Comparison of ENCODE assay signal across 12 cellular contexts in the genomic region with DNA sequence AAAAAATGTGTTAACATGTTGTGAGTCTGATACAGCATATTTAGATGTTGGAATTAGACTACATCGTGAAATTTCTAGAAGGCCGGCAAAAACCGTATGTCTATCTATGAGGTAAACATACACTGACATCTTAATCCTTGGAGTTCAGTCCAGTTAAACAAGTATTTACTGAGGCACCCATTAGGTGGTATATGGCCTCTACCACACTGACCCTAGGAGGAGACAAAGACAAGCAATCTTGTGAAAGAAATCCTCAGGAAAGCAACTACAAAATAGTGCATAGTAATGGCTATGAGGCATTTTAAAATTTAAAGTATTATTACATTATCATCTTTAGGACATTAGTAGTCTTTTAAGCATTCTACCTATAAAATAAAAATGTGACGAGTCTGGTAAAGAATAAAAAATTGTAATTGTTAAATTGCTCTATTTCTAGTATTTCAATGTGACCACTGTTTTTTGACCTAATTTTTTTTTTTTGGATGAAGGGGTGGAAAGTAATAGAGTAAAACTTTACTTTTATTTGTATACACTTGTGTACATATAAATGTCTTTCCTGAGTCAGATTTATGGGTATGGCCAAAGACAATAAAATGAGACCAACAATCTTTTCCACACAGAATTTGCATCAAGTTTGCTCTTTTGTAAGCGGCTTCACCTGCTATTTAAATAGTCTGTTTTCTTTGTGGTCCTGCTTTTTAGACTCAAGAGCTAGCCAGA. TPM values are rescaled to one million over a fixed set of nuclear protein-coding genes. Genes with fewer than 3 reads are reported as not detected.
DNase-seq lines count a peak whose midpoint lies in the region; ATAC-seq, FAIRE-seq and TF ChIP-seq lines count a peak whose summit lies in the region.
"Had no signal": no experiment of that assay in that cellular context is flagged by ENCODE, and none has a peak within 500 bp of the region (broad histone marks: within the 10 kb centered on the region; RNA-seq: fewer than 3 reads in every experiment).

No MANE protein-coding gene starts in this region.

- no peak overlapping the region for H3K4me3 Mint-ChIP-seq in H9
- H3K4me3 Mint-ChIP-seq: mesothelial cell of epicardium had no signal

- peaks cover 8 to 28% (median 17%) of the 10 kb centered on the region in 3 experiments for H3K36me3 Mint-ChIP-seq in H9 (ENCODE audit: insufficient read depth in 1 of 3, low read depth in 3 of 3)

- H2BK120ac ChIP-seq in H9 (ENCODE audit: low read depth, low read length, poor library complexity, severe bottlenecking): no peak overlapping the region

- no peaks in the 10 kb centered on the region for H4K20me1 ChIP-seq in H9 (ENCODE audit: control insufficient read depth, insufficient read depth, insufficient read length)
- no peaks in the 10 kb centered on the region for H4K20me1 ChIP-seq in GM12878 (ENCODE audit: control insufficient read depth, insufficient read depth)

- peak overlapping the region; percentile 27 to 96 (median 65); a peak in 5 of 7 replicates for H3K27ac Mint-ChIP-seq in H9
- H3K27ac Mint-ChIP-seq: mesothelial cell of epicardium had no signal

- ATAC-seq in GM12878 (no peak), HG03135 (IDR thresholded peaks at IDR 0.05; ENCODE audit: unreplicated experiment) (no peak), HG02759 (IDR thresholded peaks at IDR 0.05; ENCODE audit: unreplicated experiment) (no peak)

- H3K9me3 ChIP-seq in H9 (ENCODE audit: control insufficient read depth, low read depth, low read length) (no peaks in the 10 kb centered on the region), GM12878 (replicated peaks; ENCODE audit: control insufficient read depth, insufficient read depth, low read length) (no peaks in the 10 kb centered on the region)

- no CpG with 5 or more reads among the region's 5 CpGs for WGBS in H9 (ENCODE audit: extremely low coverage, insufficient read length, low lambda C conversion rate)
- WGBS in GM12878 (ENCODE audit: insufficient coverage, insufficient replicate concordance, low lambda C conversion rate, missing lambda C conversion rate): 92% methylated on average over 5 of the region's 5 CpGs

- no peak overlapping the region for H2BK15ac ChIP-seq in H9 (ENCODE audit: low read depth, low read length)

- RAD21 ChIA-PET in GM12878 (lab: Charles Lee; ENCODE audit: unreplicated experiment): no interaction called here

- H3K36me3 ChIP-seq in GM12878 (ENCODE audit: control insufficient read depth in 2 of 2, insufficient read depth in 2 of 2, low read length in 1 of 2) (no peaks in the 10 kb centered on the region), kidney epithelial cell (ENCODE audit: control insufficient read depth, insufficient read depth, low read length) (no peaks in the 10 kb centered on the region)

- H3K27me3 ChIP-seq in H9 (ENCODE audit: insufficient read depth, low read length) (no peaks in the 10 kb centered on the region), GM12878 (replicated peaks in 1 of 2; ENCODE audit: control insufficient read depth in 2 of 2, insufficient read depth in 2 of 2, low read length in 1 of 2) (no peaks in the 10 kb centered on the region), kidney epithelial cell (ENCODE audit: control insufficient read depth, insufficient read depth, low read length) (no peaks in the 10 kb centered on the region)

- H3K14ac ChIP-seq in H9 (ENCODE audit: insufficient read depth, low read length): no peak overlapping the region

- SMC1A ChIA-PET in GM12878 (lab: Charles Lee; ENCODE audit: uncharacterized antibody, unreplicated experiment): interaction anchor here (1.4 to 2.6 kb wide), 2 partner anchors 11 to 12 kb away, joined by 4 to 6 read pairs; no protein-coding TSS in a partner anchor

- H4K91ac ChIP-seq in H9 (ENCODE audit: insufficient read length, low read depth, low read length): no peak overlapping the region

- no peak for TF ChIP-seq EP300 in GM12878 (IDR thresholded peaks at IDR 0.05; ENCODE audit: borderline replicate concordance in 1 of 2, control insufficient read depth in 1 of 2, low read depth in 2 of 2, low read length in 2 of 2)

- no peak overlapping the region for H3K4ac ChIP-seq in H9 (ENCODE audit: low read depth, low read length)

- no peak overlapping the region for H3K4me3 ChIP-seq in GM12878
- no peak overlapping the region for H3K4me3 ChIP-seq in kidney epithelial cell (ENCODE audit: low read depth, low read length)
- H3K4me3 ChIP-seq: skin epidermis had no signal

- TF ChIP-seq POLR2A in GM12878 (IDR thresholded peaks at IDR 0.05; ENCODE audit: low read depth, low read length): no peak

- H3K56ac ChIP-seq in H9 (ENCODE audit: insufficient read length, low read depth, low read length): no peak overlapping the region

- intact Hi-C loops in GM12878 (cut with micrococcal nuclease; ENCODE audit: unreplicated experiment): loop anchor here (10.0 kb wide), 1 partner anchor 298 kb away; no protein-coding TSS in a partner anchor

- H2BK12ac ChIP-seq in H9 (ENCODE audit: insufficient read length, low read depth, low read length): no peak overlapping the region

- FAIRE-seq in GM12878 (lab: Jason Lieb, UNC): no peak

- H2AK5ac ChIP-seq in H9 (ENCODE audit: insufficient read length, low read length): no peak overlapping the region

- no peaks in the 10 kb centered on the region for H3K27me3 Mint-ChIP-seq in H9 (ENCODE audit: low read depth)

- H2BK20ac ChIP-seq in H9 (ENCODE audit: low read depth, low read length, poor library complexity, severe bottlenecking): no peak overlapping the region

- no peak overlapping the region for H4K8ac ChIP-seq in H9 (replicated peaks; ENCODE audit: insufficient read length, low read depth, low read length)

- no peak overlapping the region for H4K5ac ChIP-seq in H9 (ENCODE audit: insufficient read length, low read depth, low read length)

- H3K4me1 ChIP-seq in H9 (ENCODE audit: insufficient read depth, low read length): no peaks in the 10 kb centered on the region; the same call in 1 of the 2 replicates
- H3K4me1 ChIP-seq in GM12878 (ENCODE audit: control insufficient read depth, insufficient read depth, low read length): peaks cover 11% of the 10 kb centered on the region

- no peak; the same call in 2 of the 3 replicates for TF ChIP-seq CTCF in H9 (conservative IDR thresholded peaks at IDR 0.05)
- no peak; a peak in 1 of 6 replicates for TF ChIP-seq CTCF in GM12878 (IDR thresholded peaks at IDR 0.05 in 2 of 3, conservative IDR thresholded peaks at IDR 0.05 in 1 of 3; ENCODE audit: control insufficient read depth in 2 of 3, extremely low read depth in 1 of 3, insufficient read depth in 1 of 3, low read depth in 3 of 3, low read length in 3 of 3)
- peak; percentile 4 for TF ChIP-seq CTCF in kidney epithelial cell (IDR thresholded peaks at IDR 0.05; ENCODE audit: insufficient read depth, low read length, poor library complexity, severe bottlenecking)

- H3K9me3 Mint-ChIP-seq in H9: peaks cover 11 to 13% of the 10 kb centered on the region in 2 experiments; a peak in 4 of 5 replicates

- H3K9ac ChIP-seq in H9 (ENCODE audit: extremely low read depth, insufficient read length, low read length) (no peak overlapping the region), GM12878 (ENCODE audit: control insufficient read depth, insufficient read depth, low read length) (no peak overlapping the region)

- CTCF ChIA-PET in GM12878 (lab: Yijun Ruan, JAX): interaction anchor here (1.1 to 1.4 kb wide), 2 partner anchors 50 to 79 kb away, joined by 3 to 4 read pairs; no protein-coding TSS in a partner anchor

- no TSS peak for BruUV-seq in GM12878 (replicated peaks; lab: Mats Ljungman, UMichigan)

- H3K18ac ChIP-seq in H9 (ENCODE audit: insufficient read length, low read depth, low read length): no peak overlapping the region

- POLR2A ChIA-PET in GM12878 (lab: Charles Lee): no interaction called here

- no peak overlapping the region for H2BK5ac ChIP-seq in H9 (ENCODE audit: insufficient read length, low read length)

- H3K23me2 ChIP-seq in H9 (ENCODE audit: insufficient read length, low read depth, low read length, poor library complexity, severe bottlenecking): no peaks in the 10 kb centered on the region

- no peak overlapping the region for H3K4me2 ChIP-seq in H9 (ENCODE audit: insufficient read depth, insufficient read length, low read length)
- H3K4me2 ChIP-seq in GM12878 (ENCODE audit: control insufficient read depth, insufficient read depth): no peak overlapping the region

- DNase-seq in ACHN (peak; percentile 11), H9 (no peak), GM12878 (ENCODE audit: low read depth, low spot score) (no peak), kidney epithelial cell (ENCODE audit: low read depth) (no peak), GM19238 (ENCODE audit: insufficient read length, low spot score) (no peak), amniotic stem cell (lab: John Stamatoyannopoulos, UW) (no peak)
- DNase-seq: KBM-7 had no signal

- no peaks in the 10 kb centered on the region for H3K79me1 ChIP-seq in H9 (ENCODE audit: insufficient read depth, low read depth, low read length, poor library complexity, severe bottlenecking)

- H3K27ac ChIP-seq in H9 (ENCODE audit: insufficient read length, low read depth, low read length): no peak overlapping the region
- no peak overlapping the region for H3K27ac ChIP-seq in GM12878 (ENCODE audit: control insufficient read depth, insufficient read depth)
- H3K27ac ChIP-seq: C4-2B, skin epidermis had no signal

- no peak overlapping the region for H3K23ac ChIP-seq in H9 (ENCODE audit: insufficient read length, low read depth, low read length)

- H2AFZ ChIP-seq in H9 (ENCODE audit: low read length) (no peak overlapping the region), GM12878 (ENCODE audit: control insufficient read depth, low read depth, low read length) (no peak overlapping the region)

- H3K79me2 ChIP-seq in H9 (ENCODE audit: insufficient read depth, low read length) (no peaks in the 10 kb centered on the region), GM12878 (ENCODE audit: control insufficient read depth, insufficient read depth, low read length) (no peaks in the 10 kb centered on the region)

- H3T11ph ChIP-seq in H9 (ENCODE audit: low read length): no peak overlapping the region

- in situ Hi-C loops in ACHN (cut with HindIII; ENCODE audit: low pct_ligation_motif_present, low pct_unique_long_range_greater_than_20kb, low sequenced_read_pairs) (no loop called here), GM12878 (cut with MboI) (no loop called here)

- 0 out of 2 replicates have a peak, but pooled peaks have one; percentile 20 for TF ChIP-seq RAD21 in GM12878 (IDR thresholded peaks at IDR 0.05; ENCODE audit: insufficient read depth, low read depth, low read length)

- H3K4me1 Mint-ChIP-seq in H9: peaks cover 11 to 16% of the 10 kb centered on the region in 2 experiments

RNA-seq across cellular contexts. Expression of a gene that starts 50.5 kb away (rescaled TPM):
- total RNA-seq in H9 (2021) (11.0 and 11.2 TPM in 2 replicates), GM12878 (2014; rRNA removed) (7.2 and 7.8 TPM in 2 replicates), GM12878 (2014; rRNA removed; fragmentation: Illumina TruSeq; extraction: Trizol) (15.2 and 16.4 TPM in 2 replicates), GM12878 (2021) (14.8 and 18.8 TPM in 2 replicates), kidney epithelial cell (10.0 and 13.3 TPM in 2 replicates)
- 68.9 and 77.5 TPM in 2 replicates for total RNA-seq in GM12878 (2013; cell fraction: nucleolus; rRNA removed)
- 3.2 TPM for polyA plus RNA-seq in GM12878 (2011; ENCODE audit: low read depth)
- polyA plus RNA-seq in GM12878 (2011; rRNA removed) (6.5 and 11.8 TPM in 2 replicates), GM12878 (2014; fragmentation: Illumina TruSeq; extraction: Trizol) (13.5 and 18.4 TPM in 2 replicates), GM12878 (2014; fragmentation: Nextera tagmentation; extraction: Ambion mirVana) (1 to 10 TPM; 9.4 to 9.8 TPM), GM12878 (2014; rRNA removed) (5.9 and 6.6 TPM in 2 replicates), GM12878 (2016; fragmentation: Nextera tagmentation; extraction: Ambion mirVana) (10 to 100 TPM; 16.7 to 18.7 TPM)
- polyA plus RNA-seq in GM12878 (2011; cell fraction: cytosol; rRNA removed): 2.5 and 2.6 TPM in 2 replicates
- polyA plus RNA-seq in GM12878 (2011; cell fraction: nucleus; rRNA removed): 3.3 and 4.0 TPM in 2 replicates
- 4.5 and 5.6 TPM in 2 replicates for polyA plus RNA-seq in GM12878 (2012)
- 8.1 and 10.2 TPM in 2 replicates for polyA minus RNA-seq in GM12878 (2011; rRNA and poly(A)+ RNA removed)
- polyA minus RNA-seq in GM12878 (2011; cell fraction: cytosol; rRNA and poly(A)+ RNA removed): 1.5 and 2.4 TPM in 2 replicates
- polyA minus RNA-seq in GM12878 (2011; cell fraction: nucleus; rRNA and poly(A)+ RNA removed): 4.7 and 9.1 TPM in 2 replicates
